ENCODE assay signal across 9 cellular contexts in the genomic region with DNA sequence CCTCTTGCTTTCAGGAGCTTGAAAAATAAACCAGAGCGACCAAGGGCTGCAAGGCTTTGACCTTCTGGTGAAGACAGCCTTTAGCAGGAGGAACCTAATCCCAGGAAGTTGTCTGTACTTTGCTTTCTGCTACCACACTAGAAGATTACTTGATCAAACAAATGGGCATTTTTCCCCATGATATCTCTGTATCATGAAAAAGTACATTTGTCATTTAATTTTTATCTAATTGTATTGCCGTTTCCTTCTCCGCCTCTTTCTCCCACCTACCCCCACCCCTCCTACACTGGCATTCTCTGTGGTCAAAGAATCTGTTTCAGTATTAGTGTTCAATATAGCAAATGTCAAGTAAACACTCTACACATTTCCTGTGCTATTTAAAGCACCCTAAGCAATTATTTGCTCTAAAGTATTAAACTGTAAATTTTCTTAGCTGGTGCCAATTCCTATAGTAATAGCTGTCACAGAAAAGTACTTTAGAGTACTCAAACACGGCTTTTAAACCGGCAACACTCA. TPM values are rescaled to one million over a fixed set of nuclear protein-coding genes. Genes with fewer than 3 reads are reported as not detected.
A peak's percentile ranks its signal among the peaks of the same experiment; 100 is the strongest.
DNase-seq lines count a peak whose midpoint lies in the region; ATAC-seq and TF ChIP-seq lines count a peak whose summit lies in the region.
"Had no signal": no experiment of that assay in that cellular context is flagged by ENCODE, and none has a peak within 500 bp of the region (broad histone marks: within the 10 kb centered on the region; RNA-seq: fewer than 3 reads in every experiment).

No MANE protein-coding gene starts in this region.

- peak; percentile 59 for ATAC-seq in CD4-positive, alpha-beta T cell (ENCODE audit: poor library complexity)
- ATAC-seq in GM19395 (IDR thresholded peaks at IDR 0.05; ENCODE audit: unreplicated experiment), result peak; percentile 99
- peak; percentile 95 for ATAC-seq in HG03378 (IDR thresholded peaks at IDR 0.05; ENCODE audit: unreplicated experiment)
- ATAC-seq in activated naive CD4-positive, alpha-beta T cell treated with anti-CD3 and anti-CD28 coated beads, Interleukin-2, amount 50 U/mL, for 72 hours, result peak; percentile 60 to 81

- no peaks in the 10 kb centered on the region for H3K9me3 ChIP-seq in CD4-positive, alpha-beta T cell (ENCODE audit: control insufficient read depth, low read length)

- POLR2A ChIA-PET in CD4-positive, alpha-beta T cell (lab: Charles Lee), result interaction anchor here (0.6 to 3.6 kb wide), 8 partner anchors 11 to 224 kb away, joined by 3 to 33 read pairs (median 4); partner anchors contain the start of gene ATXN1

- no peaks in the 10 kb centered on the region for H3K27me3 Mint-ChIP-seq in CD4-positive, alpha-beta T cell

- H3K9me3 Mint-ChIP-seq in CD4-positive, alpha-beta T cell, result no peaks in the 10 kb centered on the region
- no peaks in the 10 kb centered on the region for H3K9me3 Mint-ChIP-seq in activated naive CD4-positive, alpha-beta T cell treated with anti-CD3 and anti-CD28 coated beads, Interleukin-2, amount 50 U/mL, for 72 hours
- H3K9me3 Mint-ChIP-seq: neural crest cell had no signal

- H3K27me3 ChIP-seq in CD4-positive, alpha-beta T cell (ENCODE audit: control insufficient read depth, insufficient read depth, low read length), result no peaks in the 10 kb centered on the region

- no peak overlapping the region for H3K27ac ChIP-seq in CD4-positive, alpha-beta T cell (ENCODE audit: low read depth, low read length)

- CTCF ChIA-PET in CD4-positive, alpha-beta T cell (lab: Charles Lee), result interaction anchor here (1.1 to 2.0 kb wide), 5 partner anchors 8 to 41 kb away, joined by 3 to 18 read pairs (median 3); partner anchors contain the start of gene ATXN1

- H3K27ac Mint-ChIP-seq in CD4-positive, alpha-beta T cell, result peak overlapping the region; percentile 13
- no peak overlapping the region for H3K27ac Mint-ChIP-seq in activated naive CD4-positive, alpha-beta T cell treated with anti-CD3 and anti-CD28 coated beads, Interleukin-2, amount 50 U/mL, for 72 hours

- no peak for DNase-seq in CD4-positive, alpha-beta T cell
- no peak for DNase-seq in activated naive CD4-positive, alpha-beta T cell treated with anti-CD3 and anti-CD28 coated beads, Interleukin-2, amount 50 U/mL, for 72 hours (ENCODE audit: low spot score in 2 of 2)
- DNase-seq in NCI-H2107 treated with DMSO at 0.1 percent for 48 hours (lab: John Stamatoyannopoulos, UW; ENCODE audit: unreplicated experiment) (no peak), kidney tubule cell (ENCODE audit: low spot score) (no peak), inferior parietal cortex (ENCODE audit: extremely low spot score) (no peak), NCI-H345 (lab: John Stamatoyannopoulos, UW) (no peak)

- peak overlapping the region; percentile 45 for H3K4me3 Mint-ChIP-seq in CD4-positive, alpha-beta T cell
- H3K4me3 Mint-ChIP-seq: neural crest cell had no signal

- peaks cover 8% of the 10 kb centered on the region for H3K36me3 Mint-ChIP-seq in CD4-positive, alpha-beta T cell (ENCODE audit: low read depth)
- peaks cover 0 to 10% of the 10 kb centered on the region in 2 donors for H3K36me3 Mint-ChIP-seq in activated naive CD4-positive, alpha-beta T cell treated with anti-CD3 and anti-CD28 coated beads, Interleukin-2, amount 50 U/mL, for 72 hours

- intact Hi-C loops in CD4-positive, alpha-beta T cell (cut with DNase I, micrococcal nuclease), result loop anchor here in 1 of 2 experiments (10.0 kb wide), 1 partner anchor 233 kb away; no protein-coding TSS in a partner anchor

- H3K4me1 Mint-ChIP-seq in CD4-positive, alpha-beta T cell (ENCODE audit: low read depth), result peaks cover 49% of the 10 kb centered on the region

- no peak for TF ChIP-seq CTCF in CD4-positive, alpha-beta T cell (IDR thresholded peaks at IDR 0.05)

RNA-seq across cellular contexts. Expression of gene ATXN1, which starts 29.7 kb away (rescaled TPM):
- 10 to 100 TPM; 74.2 to 76.7 TPM for total RNA-seq in CD4-positive, alpha-beta T cell
- total RNA-seq in activated naive CD4-positive, alpha-beta T cell treated with anti-CD3 and anti-CD28 coated beads, Interleukin-2, amount 50 U/mL, for 72 hours, result 10 to 100 TPM; 21.6 to 25.4 TPM
